Comparison of ENCODE assay signal across 17 cellular contexts in genomic region chr21:45339430-45340405, GRCh38.
"Had no signal": no experiment of that assay in that cellular context is flagged by ENCODE, and none has a peak within 500 bp of the region (broad histone marks: within the 10 kb centered on the region; RNA-seq: fewer than 3 reads in every experiment).

No MANE protein-coding gene starts in this region.

- H3K36me3 ChIP-seq: tibial nerve, vagina had no signal

- FAIRE-seq: frontal cortex had no signal

- H3K4me1 ChIP-seq: vagina had no signal

- H3K4me3 Mint-ChIP-seq: activated CD8-positive, alpha-beta T cell treated with anti-CD3 and anti-CD28 coated beads, Interleukin-2, amount 10 ng/mL, durations not matched to agents 7 days and 5 days; activated naive CD8-positive, alpha-beta T cell treated with anti-CD3 and anti-CD28 coated beads, Interleukin-2, amount 10 ng/mL, durations not matched to agents 7 days and 5 days; dendritic cell treated with granulocyte-macrophage colony-stimulating factor and Interleukin-4, amounts not matched to agents 40 ng/mL and 50 ng/mL, for 4 days; neural crest cell; T-cell had no signal

- DNase-seq: activated CD4-positive, alpha-beta T cell treated with anti-CD3 and anti-CD28 coated beads for 48 hours; activated CD8-positive, alpha-beta memory T cell treated with anti-CD3 and anti-CD28 coated beads, Interleukin-2, amount 50 U/mL, for 4 hours; activated CD8-positive, alpha-beta T cell treated with anti-CD3 and anti-CD28 coated beads, Interleukin-2, amount 10 ng/mL, durations not matched to agents 7 days and 5 days; activated naive CD4-positive, alpha-beta T cell; activated naive CD8-positive, alpha-beta T cell treated with anti-CD3 and anti-CD28 coated beads, Interleukin-2, amount 10 ng/mL, durations not matched to agents 7 days and 5 days; effector memory CD4-positive, alpha-beta T cell; head of caudate nucleus; stimulated activated CD4-positive, alpha-beta T cell treated with anti-CD3 and anti-CD28 coated beads, Interleukin-15, amount 100 ng/mL, for 24 hours; stimulated activated CD4-positive, alpha-beta T cell treated with anti-CD3 and anti-CD28 coated beads, Interleukin-4, amount 100 ng/mL, for 1 hour; stimulated activated naive CD4-positive, alpha-beta T cell; T-cell had no signal

- H3K36me3 Mint-ChIP-seq: activated naive CD8-positive, alpha-beta T cell treated with anti-CD3 and anti-CD28 coated beads, Interleukin-2, amount 10 ng/mL, durations not matched to agents 7 days and 5 days; T-cell had no signal

- H3K9me3 Mint-ChIP-seq: activated naive CD8-positive, alpha-beta T cell treated with anti-CD3 and anti-CD28 coated beads, Interleukin-2, amount 10 ng/mL, durations not matched to agents 7 days and 5 days; T-cell had no signal

- ATAC-seq: activated CD8-positive, alpha-beta T cell treated with anti-CD3 and anti-CD28 coated beads, Interleukin-2, amount 10 ng/mL, durations not matched to agents 7 days and 5 days had no signal

- H3K27ac ChIP-seq: tibial nerve, vagina had no signal

- H3K27ac Mint-ChIP-seq: activated CD8-positive, alpha-beta T cell treated with anti-CD3 and anti-CD28 coated beads, Interleukin-2, amount 10 ng/mL, durations not matched to agents 7 days and 5 days; activated naive CD8-positive, alpha-beta T cell treated with anti-CD3 and anti-CD28 coated beads, Interleukin-2, amount 10 ng/mL, durations not matched to agents 7 days and 5 days; dendritic cell treated with granulocyte-macrophage colony-stimulating factor and Interleukin-4, amounts not matched to agents 40 ng/mL and 50 ng/mL, for 4 days; T-cell had no signal

- H3K9me3 ChIP-seq: tibial nerve, vagina had no signal

- H3K27me3 ChIP-seq: tibial nerve, vagina had no signal

- H3K4me3 ChIP-seq: lung, tibial nerve, vagina had no signal

- H3K4me1 Mint-ChIP-seq: activated naive CD8-positive, alpha-beta T cell treated with anti-CD3 and anti-CD28 coated beads, Interleukin-2, amount 10 ng/mL, durations not matched to agents 7 days and 5 days; neural crest cell had no signal
